ENCODE assay signal across 1 cellular context in the genomic region with DNA sequence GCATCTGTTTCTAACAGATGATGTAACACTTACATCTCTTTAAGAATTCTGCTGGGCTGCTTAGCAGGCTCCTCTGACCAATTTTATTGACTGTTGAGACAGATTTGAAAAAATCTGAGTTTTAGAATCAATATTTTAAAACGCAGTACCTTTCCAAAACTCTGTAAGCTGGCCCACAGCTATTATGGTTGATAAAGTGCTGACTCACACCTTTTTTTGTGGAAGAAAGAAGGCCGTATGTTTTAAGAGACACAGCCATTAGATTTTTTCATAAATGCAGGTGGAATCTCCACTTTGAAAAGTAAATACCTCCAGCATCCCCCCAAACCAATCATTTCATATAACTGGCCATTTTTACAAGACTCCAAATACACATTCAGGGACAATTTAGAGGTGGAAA.
TF ChIP-seq lines count a peak whose summit lies in the region.

No MANE protein-coding gene starts in this region.

TF ChIP-seq in GM23338, 12 proteins besides CTCF, POLR2A, EP300 and RAD21 (continued from another document):
- TF ChIP-seq ZNF114 (CRISPR knock-in tag; IDR thresholded peaks at IDR 0.05) (no peak), EZH2phosphoT487 (IDR thresholded peaks at IDR 0.05; ENCODE audit: unreplicated experiment) (no peak)
